Comparison of ENCODE assay signal across 16 cellular contexts in genomic region chr2:233148354-233148753, GRCh38.
DNase-seq lines count a peak whose midpoint lies in the region; ATAC-seq and TF ChIP-seq lines count a peak whose summit lies in the region.
"Had no signal": no experiment of that assay in that cellular context is flagged by ENCODE, and none has a peak within 500 bp of the region (broad histone marks: within the 10 kb centered on the region; RNA-seq: fewer than 3 reads in every experiment).

No MANE protein-coding gene starts in this region.

- intact Hi-C loops in activated CD8-positive, alpha-beta T cell treated with anti-CD3 and anti-CD28 coated beads for 36 hours (cut with micrococcal nuclease): no loop called here

- DNase-seq in activated CD8-positive, alpha-beta T cell treated with anti-CD3 and anti-CD28 coated beads, Interleukin-2, amount 10 ng/mL, durations not matched to agents 7 days and 5 days: no peak
- DNase-seq in activated CD8-positive, alpha-beta T cell treated with anti-CD3 and anti-CD28 coated beads for 36 hours: no peak
- DNase-seq in T-helper 17 cell (no peak), immature natural killer cell (no peak), NOMO-1 (lab: John Stamatoyannopoulos, UW; ENCODE audit: unreplicated experiment in 2 of 2) (no peak), HPDE6-E6E7 (ENCODE audit: extremely low spot score) (no peak)
- DNase-seq in stimulated activated effector memory CD8-positive, alpha-beta T cell treated with anti-CD3 and anti-CD28 coated beads, Interleukin-12 subunit alpha, Interleukin-12 subunit beta, amount 100 ng/mL, for 72 hours (ENCODE audit: low spot score in 2 of 2): no peak
- DNase-seq: Caco-2; CD4-positive, alpha-beta T cell; GDM1; NCI-H1105; NCI-H510A; NCI-H748 treated with DMSO at 0.1 percent for 48 hours; NK-92 treated with Interleukin-12 subunit alpha and Interleukin-12 subunit beta, amount 100 ng/mL, for 24 hours; SHP77 had no signal

- H3K9me3 Mint-ChIP-seq in activated CD8-positive, alpha-beta T cell treated with anti-CD3 and anti-CD28 coated beads, Interleukin-2, amount 10 ng/mL, durations not matched to agents 7 days and 5 days (ENCODE audit: insufficient read depth): no peaks in the 10 kb centered on the region
- no peaks in the 10 kb centered on the region for H3K9me3 Mint-ChIP-seq in activated CD8-positive, alpha-beta T cell treated with anti-CD3 and anti-CD28 coated beads for 36 hours
- H3K9me3 Mint-ChIP-seq in immature natural killer cell: no peaks in the 10 kb centered on the region
- H3K9me3 Mint-ChIP-seq in stimulated activated effector memory CD8-positive, alpha-beta T cell treated with anti-CD3 and anti-CD28 coated beads, Interleukin-12 subunit alpha, Interleukin-12 subunit beta, amount 100 ng/mL, for 72 hours: no peaks in the 10 kb centered on the region
- H3K9me3 Mint-ChIP-seq: CD4-positive, alpha-beta T cell had no signal

- no peak overlapping the region for H3K4me3 Mint-ChIP-seq in activated CD8-positive, alpha-beta T cell treated with anti-CD3 and anti-CD28 coated beads, Interleukin-2, amount 10 ng/mL, durations not matched to agents 7 days and 5 days
- no peak overlapping the region for H3K4me3 Mint-ChIP-seq in activated CD8-positive, alpha-beta T cell treated with anti-CD3 and anti-CD28 coated beads for 36 hours
- H3K4me3 Mint-ChIP-seq in T-helper 17 cell (no peak overlapping the region), immature natural killer cell (peak overlapping the region in 2 of 5 donors; percentile 0 to 1)
- H3K4me3 Mint-ChIP-seq in stimulated activated effector memory CD8-positive, alpha-beta T cell treated with anti-CD3 and anti-CD28 coated beads, Interleukin-12 subunit alpha, Interleukin-12 subunit beta, amount 100 ng/mL, for 72 hours: no peak overlapping the region
- H3K4me3 Mint-ChIP-seq: CD4-positive, alpha-beta T cell had no signal

- H3K9me3 ChIP-seq in T-helper 17 cell (ENCODE audit: control insufficient read depth, low read length, poor library complexity, severe bottlenecking): no peaks in the 10 kb centered on the region
- H3K9me3 ChIP-seq: Caco-2 had no signal

- no peak for ATAC-seq in activated CD8-positive, alpha-beta T cell treated with anti-CD3 and anti-CD28 coated beads, Interleukin-2, amount 10 ng/mL, durations not matched to agents 7 days and 5 days
- ATAC-seq in activated CD8-positive, alpha-beta T cell treated with anti-CD3 and anti-CD28 coated beads for 36 hours: no peak
- ATAC-seq in T-helper 17 cell: no peak
- no peak for ATAC-seq in stimulated activated effector memory CD8-positive, alpha-beta T cell treated with anti-CD3 and anti-CD28 coated beads, Interleukin-12 subunit alpha, Interleukin-12 subunit beta, amount 100 ng/mL, for 72 hours
- ATAC-seq: K562 had no signal

- H3K27me3 Mint-ChIP-seq in activated CD8-positive, alpha-beta T cell treated with anti-CD3 and anti-CD28 coated beads, Interleukin-2, amount 10 ng/mL, durations not matched to agents 7 days and 5 days (ENCODE audit: low read depth): no peaks in the 10 kb centered on the region
- H3K27me3 Mint-ChIP-seq in activated CD8-positive, alpha-beta T cell treated with anti-CD3 and anti-CD28 coated beads for 36 hours: no peaks in the 10 kb centered on the region
- H3K27me3 Mint-ChIP-seq in T-helper 17 cell (no peaks in the 10 kb centered on the region), immature natural killer cell (ENCODE audit: low read depth in 3 of 3) (peaks cover 6 to 26% (median 9%) of the 10 kb centered on the region in 3 donors)
- H3K27me3 Mint-ChIP-seq: CD4-positive, alpha-beta T cell had no signal

- CTCF ChIA-PET in activated CD8-positive, alpha-beta T cell treated with anti-CD3 and anti-CD28 coated beads, Interleukin-2, amount 10 ng/mL, durations not matched to agents 7 days and 5 days (lab: Charles Lee): no interaction called here
- CTCF ChIA-PET in activated CD8-positive, alpha-beta T cell treated with anti-CD3 and anti-CD28 coated beads for 36 hours (lab: Charles Lee): interaction anchor here (0.7 kb wide), 1 partner anchor 95 kb away, joined by 3 read pairs; no protein-coding TSS in a partner anchor

- POLR2A ChIA-PET in activated CD8-positive, alpha-beta T cell treated with anti-CD3 and anti-CD28 coated beads, Interleukin-2, amount 10 ng/mL, durations not matched to agents 7 days and 5 days (lab: Charles Lee): no interaction called here
- POLR2A ChIA-PET in activated CD8-positive, alpha-beta T cell treated with anti-CD3 and anti-CD28 coated beads for 36 hours (lab: Charles Lee): interaction anchor here (1.0 kb wide), 1 partner anchor 13 kb away, joined by 3 read pairs; no protein-coding TSS in a partner anchor

- peaks cover 89% of the 10 kb centered on the region for H3K36me3 Mint-ChIP-seq in activated CD8-positive, alpha-beta T cell treated with anti-CD3 and anti-CD28 coated beads, Interleukin-2, amount 10 ng/mL, durations not matched to agents 7 days and 5 days (ENCODE audit: low read depth)
- H3K36me3 Mint-ChIP-seq in activated CD8-positive, alpha-beta T cell treated with anti-CD3 and anti-CD28 coated beads for 36 hours (ENCODE audit: low read depth): peaks cover 57% of the 10 kb centered on the region
- peaks cover 38% of the 10 kb centered on the region for H3K36me3 Mint-ChIP-seq in T-helper 17 cell (ENCODE audit: low read depth)
- H3K36me3 Mint-ChIP-seq in immature natural killer cell: peaks cover 56 to 88% (median 70%) of the 10 kb centered on the region in 3 donors
- peaks cover 100% of the 10 kb centered on the region for H3K36me3 Mint-ChIP-seq in stimulated activated effector memory CD8-positive, alpha-beta T cell treated with anti-CD3 and anti-CD28 coated beads, Interleukin-12 subunit alpha, Interleukin-12 subunit beta, amount 100 ng/mL, for 72 hours

- no peak for TF ChIP-seq CTCF in activated CD8-positive, alpha-beta T cell treated with anti-CD3 and anti-CD28 coated beads for 36 hours (IDR thresholded peaks at IDR 0.05)

- peak overlapping the region; percentile 0 for H3K27ac Mint-ChIP-seq in activated CD8-positive, alpha-beta T cell treated with anti-CD3 and anti-CD28 coated beads, Interleukin-2, amount 10 ng/mL, durations not matched to agents 7 days and 5 days
- no peak overlapping the region for H3K27ac Mint-ChIP-seq in activated CD8-positive, alpha-beta T cell treated with anti-CD3 and anti-CD28 coated beads for 36 hours
- peak overlapping the region; percentile 19 for H3K27ac Mint-ChIP-seq in T-helper 17 cell
- peak overlapping the region; percentile 54 to 75 (median 58) for H3K27ac Mint-ChIP-seq in immature natural killer cell
- peak overlapping the region; percentile 51 for H3K27ac Mint-ChIP-seq in stimulated activated effector memory CD8-positive, alpha-beta T cell treated with anti-CD3 and anti-CD28 coated beads, Interleukin-12 subunit alpha, Interleukin-12 subunit beta, amount 100 ng/mL, for 72 hours
- H3K27ac Mint-ChIP-seq: CD4-positive, alpha-beta T cell had no signal

- peaks cover 29% of the 10 kb centered on the region for H3K4me1 Mint-ChIP-seq in activated CD8-positive, alpha-beta T cell treated with anti-CD3 and anti-CD28 coated beads, Interleukin-2, amount 10 ng/mL, durations not matched to agents 7 days and 5 days (ENCODE audit: low read depth)
- peaks cover 5% of the 10 kb centered on the region for H3K4me1 Mint-ChIP-seq in activated CD8-positive, alpha-beta T cell treated with anti-CD3 and anti-CD28 coated beads for 36 hours (ENCODE audit: low read depth)
- H3K4me1 Mint-ChIP-seq in T-helper 17 cell (peaks cover 29% of the 10 kb centered on the region), immature natural killer cell (peaks cover 58 to 88% of the 10 kb centered on the region in 2 donors)
- H3K4me1 Mint-ChIP-seq in stimulated activated effector memory CD8-positive, alpha-beta T cell treated with anti-CD3 and anti-CD28 coated beads, Interleukin-12 subunit alpha, Interleukin-12 subunit beta, amount 100 ng/mL, for 72 hours: peaks cover 42% of the 10 kb centered on the region
